8 cellular contexts compared by ENCODE assay signal in the genomic region with DNA sequence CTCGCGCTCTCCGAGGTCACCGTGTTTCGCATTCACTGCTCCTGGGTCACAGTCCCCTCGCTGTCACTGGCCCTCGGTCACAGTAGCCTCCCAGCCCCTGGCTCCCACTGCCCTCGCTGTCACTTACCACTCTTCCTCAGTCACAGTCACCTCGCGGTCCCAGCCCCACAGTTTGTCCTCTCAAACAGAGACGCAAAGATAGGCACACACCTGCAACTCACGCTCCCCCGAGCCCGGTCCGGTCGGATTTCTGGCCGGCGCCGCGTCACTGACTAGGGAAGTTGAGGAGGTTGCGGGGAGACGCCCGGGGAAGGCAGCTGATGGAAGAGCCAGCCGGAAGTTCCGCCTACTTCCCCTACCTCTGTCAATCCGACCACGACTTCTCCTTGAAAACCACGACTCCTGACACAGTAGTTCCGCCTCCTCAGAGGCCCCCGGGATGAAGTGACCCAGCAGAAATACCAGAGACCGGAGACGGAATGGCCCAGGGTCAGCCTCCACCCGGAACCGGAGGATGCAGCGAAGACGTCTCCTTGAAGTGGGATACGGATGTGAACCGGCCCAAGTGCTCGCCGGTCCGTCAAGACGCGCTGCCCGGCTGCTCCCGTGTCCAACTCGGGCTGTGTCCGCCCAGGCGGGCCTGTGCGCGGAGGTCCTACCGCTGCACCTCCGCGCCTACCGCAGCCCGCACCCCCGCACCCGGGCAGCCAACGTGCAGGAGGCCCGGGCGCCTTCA. TPM values are rescaled to one million over a fixed set of nuclear protein-coding genes. Genes with fewer than 3 reads are reported as not detected.
DNase-seq lines count a peak whose midpoint lies in the region; ATAC-seq lines count a peak whose summit lies in the region.

Gene PCYT1A, minus strand, starts transcription at position 322 of the 736 bp plus-strand sequence. CDS start 17,195 bp downstream, outside the sequence.

- no peaks in the 10 kb centered on the region for H3K27me3 ChIP-seq in CD4-positive, alpha-beta memory T cell (ENCODE audit: insufficient read depth, low read length)

- H3K4me1 ChIP-seq in CD4-positive, alpha-beta memory T cell (ENCODE audit: insufficient read depth, low read length): peaks cover 45% of the 10 kb centered on the region

- DNase-seq in CD4-positive, alpha-beta memory T cell: peak; percentile 66 to 80 (median 73)
- DNase-seq in HT-29 (ENCODE audit: low spot score) (peak; percentile 95), NOMO-1 treated with DMSO at 0.1 percent for 48 hours (lab: John Stamatoyannopoulos, UW; ENCODE audit: unreplicated experiment) (peak; percentile 99), medulla oblongata (ENCODE audit: extremely low spot score) (peak; percentile 97)
- DNase-seq in activated CD8-positive, alpha-beta memory T cell treated with anti-CD3 and anti-CD28 coated beads for 4 hours (ENCODE audit: low read depth in 2 of 2): peak; percentile 38 to 48
- DNase-seq in effector memory CD8-positive, alpha-beta T cell: peak; percentile 48 to 56 (median 48)
- peak; percentile 55 to 67 (median 66) for DNase-seq in stimulated activated CD4-positive, alpha-beta T cell treated with anti-CD3 and anti-CD28 coated beads, TNF-alpha, amount 100 ng/mL, for 48 hours (ENCODE audit: low read depth in 3 of 3)

- CTCF ChIA-PET in CD4-positive, alpha-beta memory T cell (lab: Charles Lee; ENCODE audit: partially characterized antibody): interaction anchor here (1.2 kb wide), 1 partner anchor 12 kb away, joined by 3 read pairs; no protein-coding TSS in a partner anchor

- peaks cover 0 to 12% of the 10 kb centered on the region in 2 donors for H3K36me3 Mint-ChIP-seq in CD4-positive, alpha-beta memory T cell
- peaks cover 10% of the 10 kb centered on the region for H3K36me3 Mint-ChIP-seq in effector memory CD8-positive, alpha-beta T cell (ENCODE audit: insufficient read depth)

- intact Hi-C loops in CD4-positive, alpha-beta memory T cell (cut with micrococcal nuclease): loop anchor here (1.0 kb wide), 3 partner anchors 13 to 34 kb away; partner anchors contain the start of gene DYNLT2B

- H3K27ac Mint-ChIP-seq in CD4-positive, alpha-beta memory T cell: peak within 1 kb of the TSS; percentile 91 to 100 (median 98)
- H3K27ac Mint-ChIP-seq in effector memory CD8-positive, alpha-beta T cell: peak within 1 kb of the TSS; percentile 98

- peak; percentile 24 for ATAC-seq in GM19468 (IDR thresholded peaks at IDR 0.05; ENCODE audit: extremely low read depth, unreplicated experiment)
- ATAC-seq in effector memory CD8-positive, alpha-beta T cell (replicated peaks): peak; percentile 82

- H3K36me3 ChIP-seq in CD4-positive, alpha-beta memory T cell (ENCODE audit: insufficient read depth, low read length): no peaks in the 10 kb centered on the region

- peak within 1 kb of the TSS; percentile 92 for H3K27ac ChIP-seq in CD4-positive, alpha-beta memory T cell (ENCODE audit: low read depth, low read length)

- peaks cover 29 to 52% (median 46%) of the 10 kb centered on the region in 4 donors for H3K4me1 Mint-ChIP-seq in CD4-positive, alpha-beta memory T cell
- peaks cover 26 to 43% of the 10 kb centered on the region in 2 donors for H3K4me1 Mint-ChIP-seq in effector memory CD8-positive, alpha-beta T cell (ENCODE audit: low read depth in 2 of 2)

- H3K9me3 ChIP-seq in CD4-positive, alpha-beta memory T cell (ENCODE audit: control insufficient read depth in 1 of 2, low read length in 2 of 2): no peaks in the 10 kb centered on the region

- H3K27me3 Mint-ChIP-seq in CD4-positive, alpha-beta memory T cell: no peaks in the 10 kb centered on the region
- H3K27me3 Mint-ChIP-seq in effector memory CD8-positive, alpha-beta T cell: no peaks in the 10 kb centered on the region

- H3K9me3 Mint-ChIP-seq in CD4-positive, alpha-beta memory T cell: no peaks in the 10 kb centered on the region
- H3K9me3 Mint-ChIP-seq in effector memory CD8-positive, alpha-beta T cell: no peaks in the 10 kb centered on the region

- H3K4me3 ChIP-seq in CD4-positive, alpha-beta memory T cell (ENCODE audit: low read length in 2 of 2): peak within 1 kb of the TSS; percentile 87 to 89

- peak within 1 kb of the TSS; percentile 95 to 100 (median 99) for H3K4me3 Mint-ChIP-seq in CD4-positive, alpha-beta memory T cell
- peak within 1 kb of the TSS; percentile 97 to 98 for H3K4me3 Mint-ChIP-seq in effector memory CD8-positive, alpha-beta T cell

- POLR2A ChIA-PET in CD4-positive, alpha-beta memory T cell (lab: Charles Lee; ENCODE audit: partially characterized antibody): interaction anchor here (1.0 to 1.2 kb wide), 3 partner anchors 380 to 737 kb away, joined by 3 to 4 read pairs (median 4); partner anchors contain the start of gene PAK2

RNA-seq across cellular contexts. Expression of gene PCYT1A, which starts in this region (rescaled TPM):
- 10 to 100 TPM; 70.1 to 73.7 TPM for total RNA-seq in CD4-positive, alpha-beta memory T cell
- polyA plus RNA-seq in CD4-positive, alpha-beta memory T cell: 10 to 100 TPM; 11.0 to 25.5 TPM
- total RNA-seq in HT-29 (2014; rRNA removed; shearing (Covaris generic)): 30.6 and 51.8 TPM in 2 replicates

Comparison
In these comparisons a context has a peak if more than half of its experiments do, and no peak if none do; other contexts are left out.
1. Peak in every context shown above with its lines: DNase-seq, ATAC-seq, H3K4me3 ChIP-seq and H3K27ac ChIP-seq.
2. DNase-seq: peak in every context shown above with its lines; median percentile 99 in NOMO-1 treated with DMSO at 0.1 percent for 48 hours; 97 in medulla oblongata; 95 in HT-29; 73 in CD4-positive, alpha-beta memory T cell; 66 in stimulated activated CD4-positive, alpha-beta T cell treated with anti-CD3 and anti-CD28 coated beads, TNF-alpha, amount 100 ng/mL, for 48 hours; 48 in effector memory CD8-positive, alpha-beta T cell; 43 in activated CD8-positive, alpha-beta memory T cell treated with anti-CD3 and anti-CD28 coated beads for 4 hours.